ENCODE assay signal across 20 cellular contexts in the genomic region with DNA sequence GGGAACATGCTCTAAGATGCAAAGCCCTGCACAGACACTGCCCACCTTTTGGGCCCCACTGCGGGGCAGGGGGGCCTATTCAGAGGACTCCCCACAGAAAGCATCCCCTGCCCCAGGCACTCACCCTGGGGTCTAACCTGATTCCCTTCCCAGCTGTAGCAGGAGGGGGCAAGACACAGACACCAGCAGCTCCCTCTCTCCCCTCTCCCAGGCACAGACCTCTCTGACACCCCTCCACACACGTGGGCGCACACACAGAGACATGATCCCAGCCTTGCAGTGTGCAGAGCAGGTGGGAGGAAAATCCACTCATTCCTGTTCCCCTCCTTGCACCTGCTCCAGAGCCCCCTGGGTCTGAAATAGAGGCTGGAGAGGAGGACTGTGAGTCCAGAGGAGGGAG. TPM values are rescaled to one million over a fixed set of nuclear protein-coding genes. Genes with fewer than 3 reads are reported as not detected.
DNase-seq lines count a peak whose midpoint lies in the region; ATAC-seq and TF ChIP-seq lines count a peak whose summit lies in the region.
"Had no signal": no experiment of that assay in that cellular context is flagged by ENCODE, and none has a peak within 500 bp of the region (broad histone marks: within the 10 kb centered on the region; RNA-seq: fewer than 3 reads in every experiment).

No MANE protein-coding gene starts in this region.

- no peak overlapping the region for H3K4me3 ChIP-seq in BE2C (ENCODE audit: low read depth, low read length)
- no peak overlapping the region for H3K4me3 ChIP-seq in IMR-90 (ENCODE audit: insufficient read depth, low read depth, low read length)
- H3K4me3 ChIP-seq in osteoblast (ENCODE audit: insufficient read depth, low read length): no peak overlapping the region
- no peak overlapping the region for H3K4me3 ChIP-seq in tibial artery
- H3K4me3 ChIP-seq: HAP-1, K562 had no signal

- no TSS peak for BruUV-seq in IMR-90 (replicated peaks; lab: Mats Ljungman, UMichigan)

- H4K20me1 ChIP-seq in IMR-90 (ENCODE audit: insufficient read depth, low read length) (peaks cover 39% of the 10 kb centered on the region), osteoblast (ENCODE audit: insufficient read depth, low read length) (peaks cover 11% of the 10 kb centered on the region)

- peak; percentile 1 for DNase-seq in BE2C
- DNase-seq in IMR-90: no peak
- DNase-seq in osteoblast (ENCODE audit: insufficient read length, low spot score, missing footprints): peak; percentile 48
- peak; percentile 19 to 58 for DNase-seq in tibial artery
- no peak for DNase-seq in D341Med (ENCODE audit: low spot score)
- DNase-seq in effector CD8-positive, alpha-beta T cell (lab: John Stamatoyannopoulos, UW): no peak
- DNase-seq in germinal center (ENCODE audit: low spot score): no peak
- DNase-seq: DMS79 treated with DMSO at 0.1 percent for 48 hours; NCI-H1092 treated with DMSO at 0.1 percent for 48 hours; NCI-H146; NCI-H2081; NCI-H446 treated with DMSO at 0.1 percent for 48 hours; NCI-H748 treated with DMSO at 0.1 percent for 48 hours; NK-92 treated with Interleukin-12 subunit alpha and Interleukin-12 subunit beta, amount 100 ng/mL, for 24 hours; OCI-M1; SHP77 treated with DMSO at 0.1 percent for 48 hours; SK-N-SH had no signal

- H3K4ac ChIP-seq in IMR-90 (ENCODE audit: low read depth, low read length): peak overlapping the region; percentile 25

- intact Hi-C loops in IMR-90 (cut with micrococcal nuclease) (no loop called here), tibial artery (cut with DNase I; ENCODE audit: low total_unique reads) (loop anchor here (5.0 kb wide), 2 partner anchors 40 to 105 kb away; no protein-coding TSS in a partner anchor)

- H2BK15ac ChIP-seq in IMR-90 (ENCODE audit: low read depth, low read length): no peak overlapping the region

- H2AK5ac ChIP-seq in IMR-90 (ENCODE audit: low read depth, low read length): peak overlapping the region; percentile 59; the same call in 1 of the 2 replicates

- H4K5ac ChIP-seq in IMR-90 (ENCODE audit: low read depth, low read length): no peak overlapping the region

- no peak overlapping the region for H4K91ac ChIP-seq in IMR-90 (ENCODE audit: insufficient read depth, low read depth, low read length)

- ATAC-seq in IMR-90 (ENCODE audit: low read depth): no peak
- ATAC-seq: K562 had no signal

- H3K9me3 ChIP-seq in BE2C: no peaks in the 10 kb centered on the region
- no peaks in the 10 kb centered on the region for H3K9me3 ChIP-seq in IMR-90 (ENCODE audit: control insufficient read depth, insufficient read depth, low read length)
- no peaks in the 10 kb centered on the region for H3K9me3 ChIP-seq in osteoblast (ENCODE audit: low read depth, low read length)
- H3K9me3 ChIP-seq in tibial artery: no peaks in the 10 kb centered on the region
- H3K9me3 ChIP-seq: HAP-1, SK-N-SH had no signal

- POLR2A ChIA-PET in IMR-90 (lab: Charles Lee; ENCODE audit: unreplicated experiment): no interaction called here

- peaks cover 14% of the 10 kb centered on the region for H3K79me2 ChIP-seq in osteoblast (ENCODE audit: insufficient read depth, low read length)

- CTCF ChIA-PET in IMR-90 (lab: Yijun Ruan, JAX): no interaction called here

- no peak overlapping the region for H3K9ac ChIP-seq in IMR-90 (ENCODE audit: low read depth, low read length)
- H3K9ac ChIP-seq: SK-N-SH had no signal

- H3K27me3 ChIP-seq in BE2C: no peaks in the 10 kb centered on the region
- no peaks in the 10 kb centered on the region for H3K27me3 ChIP-seq in IMR-90 (ENCODE audit: control insufficient read depth, insufficient read depth, low read length)
- H3K27me3 ChIP-seq in osteoblast (ENCODE audit: insufficient read depth, low read length): no peaks in the 10 kb centered on the region
- no peaks in the 10 kb centered on the region for H3K27me3 ChIP-seq in tibial artery

- peaks cover 44% of the 10 kb centered on the region for H3K4me1 ChIP-seq in BE2C
- peaks cover 50% of the 10 kb centered on the region for H3K4me1 ChIP-seq in IMR-90 (ENCODE audit: control insufficient read depth, insufficient read depth, low read length)
- H3K4me1 ChIP-seq in osteoblast (ENCODE audit: insufficient read depth, low read length): peaks cover 55% of the 10 kb centered on the region
- peaks cover 0 to 57% (median 52%) of the 10 kb centered on the region in 4 donors for H3K4me1 ChIP-seq in tibial artery
- H3K4me1 ChIP-seq: HAP-1 had no signal

- H3K9me1 ChIP-seq in IMR-90 (ENCODE audit: insufficient read depth, low read length): peaks cover 39% of the 10 kb centered on the region

- in situ Hi-C loops in IMR-90 (cut with MboI; ENCODE audit: low sequenced_read_pairs): no loop called here

- peaks cover 36 to 93% of the 10 kb centered on the region in 2 experiments for H3K79me1 ChIP-seq in IMR-90 (ENCODE audit: low read depth in 1 of 2, low read length in 2 of 2)

- H3K27ac ChIP-seq in IMR-90 (ENCODE audit: insufficient read depth, low read length) (no peak overlapping the region), osteoblast (ENCODE audit: low read depth, low read length) (no peak overlapping the region), tibial artery (no peak overlapping the region)
- H3K27ac ChIP-seq: C4-2B had no signal

- H3K23ac ChIP-seq in IMR-90 (ENCODE audit: low read depth, low read length): 0 out of 2 replicates have a peak overlapping the region, but pooled peaks have one; percentile 19

- H3K56ac ChIP-seq in IMR-90 (ENCODE audit: extremely low read depth, insufficient read depth, low read length): no peak overlapping the region

- H3K36me3 ChIP-seq in BE2C (peaks cover 35% of the 10 kb centered on the region), IMR-90 (ENCODE audit: control insufficient read depth, insufficient read depth, low read length) (peaks cover 25% of the 10 kb centered on the region), osteoblast (ENCODE audit: insufficient read depth, low read length) (no peaks in the 10 kb centered on the region), tibial artery (peaks cover 0 to 23% (median 0%) of the 10 kb centered on the region in 3 donors)
- H3K36me3 ChIP-seq: HAP-1 had no signal

- H2AFZ ChIP-seq in IMR-90 (replicated peaks; ENCODE audit: low read length, poor library complexity) (no peak overlapping the region), osteoblast (ENCODE audit: low read length) (no peak overlapping the region)

- TF ChIP-seq POLR2A in IMR-90 (IDR thresholded peaks at IDR 0.05; ENCODE audit: low read depth, low read length): no peak

- H2BK120ac ChIP-seq in IMR-90 (ENCODE audit: low read depth, low read length): 0 out of 2 replicates have a peak overlapping the region, but pooled peaks have one; percentile 12

- no peak overlapping the region for H2BK5ac ChIP-seq in IMR-90 (ENCODE audit: low read depth, low read length, poor library complexity, severe bottlenecking)

- TF ChIP-seq CTCF in BE2C (IDR thresholded peaks at IDR 0.05; ENCODE audit: low read depth, low read length) (no peak), IMR-90 (conservative IDR thresholded peaks at IDR 0.05; ENCODE audit: low read depth, low read length) (no peak), osteoblast (IDR thresholded peaks at IDR 0.05; ENCODE audit: extremely low read depth, low read depth, low read length) (no peak), tibial artery (IDR thresholded peaks at IDR 0.05) (no peak)

- no peak overlapping the region for H3K18ac ChIP-seq in IMR-90 (ENCODE audit: low read depth, low read length)

- no peak overlapping the region for H2BK20ac ChIP-seq in IMR-90 (ENCODE audit: low read depth, low read length)

- dilution Hi-C loops in IMR-90 (cut with HindIII; ENCODE audit: low sequenced_read_pairs, unreplicated experiment): no loop called here

- H3K14ac ChIP-seq in IMR-90 (replicated peaks; ENCODE audit: low read depth, low read length): no peak overlapping the region

- H3K4me2 ChIP-seq in IMR-90 (ENCODE audit: low read depth, low read length) (no peak overlapping the region), osteoblast (ENCODE audit: insufficient read depth, low read length) (no peak overlapping the region)
- H3K4me2 ChIP-seq: SK-N-SH had no signal

- WGBS in IMR-90 (ENCODE audit: extremely low coverage in 2 of 2, insufficient read length in 1 of 2), 2 experiments: 100% methylated on average over 1 of the region's 3 CpGs; no CpG with 5 or more reads in 1 of the 2 experiments

- no peak for TF ChIP-seq RAD21 in IMR-90 (IDR thresholded peaks at IDR 0.05; ENCODE audit: low read length)

- H2AK9ac ChIP-seq in IMR-90 (replicated peaks; ENCODE audit: low read depth, low read length, poor library complexity): no peak overlapping the region

- H4K8ac ChIP-seq in IMR-90 (ENCODE audit: low read depth in 2 of 2, low read length in 2 of 2): no peak overlapping the region

TF ChIP-seq in IMR-90, 13 proteins besides CTCF, POLR2A, EP300 and RAD21:
- no peak for TF ChIP-seq RFX5 (IDR thresholded peaks at IDR 0.05; ENCODE audit: low read depth, low read length)
- TF ChIP-seq BHLHE40 (IDR thresholded peaks at IDR 0.05; ENCODE audit: low read depth, low read length): no peak
- TF ChIP-seq SMC3 (IDR thresholded peaks at IDR 0.05; ENCODE audit: low read depth, low read length): no peak
- TF ChIP-seq RCOR1 (IDR thresholded peaks at IDR 0.05; ENCODE audit: insufficient replicate concordance, low read length): no peak
- TF ChIP-seq MAZ (IDR thresholded peaks at IDR 0.05; ENCODE audit: borderline replicate concordance, low read depth, low read length): no peak
- no peak for TF ChIP-seq MAFK (IDR thresholded peaks at IDR 0.05; ENCODE audit: low read depth, low read length)
- no peak for TF ChIP-seq CEBPB (IDR thresholded peaks at IDR 0.05; ENCODE audit: low read depth, low read length)
- TF ChIP-seq NFE2L2 (IDR thresholded peaks at IDR 0.05; ENCODE audit: low read depth, low read length): no peak
- no peak for TF ChIP-seq MXI1 (IDR thresholded peaks at IDR 0.05; ENCODE audit: borderline replicate concordance, low read depth, low read length)

RNA-seq across cellular contexts. Expression of a gene that starts 10.7 kb away (rescaled TPM):
- polyA plus RNA-seq in BE2C (2012; ENCODE audit: insufficient read depth, insufficient read length, low read depth): 65.0 TPM
- total RNA-seq in IMR-90 (2012; rRNA removed) (41.9 and 45.2 TPM in 2 replicates), osteoblast (45.7 and 48.9 TPM in 2 replicates)
- polyA plus RNA-seq in IMR-90 (2012; rRNA removed): 40.3 and 41.1 TPM in 2 replicates
- 17.3 and 23.8 TPM in 2 replicates for polyA plus RNA-seq in IMR-90 (2012; cell fraction: cytosol; rRNA removed)
- 68.3 and 71.1 TPM in 2 replicates for polyA plus RNA-seq in IMR-90 (2012; cell fraction: nucleus; rRNA removed; ENCODE audit: low replicate concordance)

Comparison
In these comparisons a context has a peak if more than half of its experiments do, and no peak if none do; other contexts are left out.
1. DNase-seq: peak in BE2C (single experiment), osteoblast (single experiment) and tibial artery (2 of 2); none in IMR-90 (single experiment), D341Med (single experiment), effector CD8-positive, alpha-beta T cell (single experiment) and germinal center (single experiment).